Comparison of ENCODE assay signal across 19 cellular contexts in the genomic region with DNA sequence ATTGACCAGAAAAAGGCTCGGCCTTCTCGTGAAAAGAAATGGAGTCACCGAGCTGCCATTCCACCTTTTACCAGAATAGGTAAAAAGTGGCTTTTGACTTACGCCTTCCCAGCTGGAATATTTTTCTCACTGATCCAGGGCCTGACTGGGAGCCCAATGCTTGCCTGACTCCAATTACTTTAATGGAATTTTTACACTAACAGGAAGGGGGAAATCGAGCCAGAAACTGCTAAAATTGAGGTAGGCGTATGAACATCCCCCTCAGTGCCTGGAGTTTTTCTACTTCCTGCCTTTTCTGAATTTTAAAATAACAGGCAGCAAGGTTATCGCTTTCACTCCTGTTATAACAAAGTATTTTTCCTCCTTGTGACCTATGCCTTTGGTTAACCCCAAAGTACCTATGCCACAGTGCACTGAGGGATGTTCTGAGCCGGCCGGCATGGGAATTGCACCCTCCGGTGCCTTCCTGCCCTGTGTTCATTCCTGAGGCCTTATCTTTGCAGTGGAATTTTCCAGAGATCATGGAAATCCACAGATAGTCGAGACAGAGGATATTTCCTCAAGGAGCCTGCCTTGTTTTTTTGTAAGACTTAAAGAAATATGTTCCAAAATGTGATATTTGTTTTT. TPM values are rescaled to one million over a fixed set of nuclear protein-coding genes. Genes with fewer than 3 reads are reported as not detected.
A peak's percentile ranks its signal among the peaks of the same experiment; 100 is the strongest.
DNase-seq lines count a peak whose midpoint lies in the region; ATAC-seq and TF ChIP-seq lines count a peak whose summit lies in the region.
"Had no signal": no experiment of that assay in that cellular context is flagged by ENCODE, and none has a peak within 500 bp of the region (broad histone marks: within the 10 kb centered on the region; RNA-seq: fewer than 3 reads in every experiment).

No MANE protein-coding gene starts in this region.

- no peaks in the 10 kb centered on the region for H3K36me3 Mint-ChIP-seq in nephron (ENCODE audit: low read depth)
- H3K36me3 Mint-ChIP-seq: activated naive CD8-positive, alpha-beta T cell treated with anti-CD3 and anti-CD28 coated beads for 36 hours; naive B cell had no signal

- no peak for TF ChIP-seq CTCF in heart right ventricle (IDR thresholded peaks at IDR 0.05)
- no peak for TF ChIP-seq CTCF in right atrium auricular region (IDR thresholded peaks at IDR 0.05)
- no peak for TF ChIP-seq CTCF in fibroblast of pulmonary artery (IDR thresholded peaks at IDR 0.05; ENCODE audit: low read length, missing control alignments)
- TF ChIP-seq CTCF in nephron (IDR thresholded peaks at IDR 0.05; ENCODE audit: unreplicated experiment in 3 of 3) = no peak
- TF ChIP-seq CTCF in MM.1S (IDR thresholded peaks at IDR 0.05; ENCODE audit: low read length) = no peak

- H3K27me3 Mint-ChIP-seq in nephron (ENCODE audit: low read depth) = peaks cover 11% of the 10 kb centered on the region
- H3K27me3 Mint-ChIP-seq: activated naive CD8-positive, alpha-beta T cell treated with anti-CD3 and anti-CD28 coated beads for 36 hours had no signal

- ATAC-seq in heart right ventricle = peak in 5 of 8 donors; percentile 46 to 64 (median 58)
- ATAC-seq in aorta (ENCODE audit: low FRiP score) = peak; percentile 51
- no peak for ATAC-seq in GM18868 (IDR thresholded peaks at IDR 0.05; ENCODE audit: unreplicated experiment)
- ATAC-seq: foreskin keratinocyte had no signal

- H3K9me3 ChIP-seq in heart right ventricle (no peaks in the 10 kb centered on the region), right atrium auricular region (no peaks in the 10 kb centered on the region), aorta (ENCODE audit: control insufficient read depth, low read length) (no peaks in the 10 kb centered on the region), MM.1S (replicated peaks; ENCODE audit: insufficient read depth, low read length) (no peaks in the 10 kb centered on the region)

- 63 to 65% methylated on average over 11 of the region's 11 CpGs for WGBS in heart right ventricle, 2 donors
- WGBS in aorta, 2 donors = 9 to 22% methylated on average over 11 of the region's 11 CpGs

- no peaks in the 10 kb centered on the region for H3K9me2 ChIP-seq in MM.1S (replicated peaks; ENCODE audit: insufficient read depth, low read length)

- no peak overlapping the region for H3K4me2 ChIP-seq in MM.1S (ENCODE audit: low read depth, low read length)
- H3K4me2 ChIP-seq: KMS-11 had no signal

- no peak overlapping the region for H2AFZ ChIP-seq in MM.1S (ENCODE audit: low read length)
- H2AFZ ChIP-seq: GM23248 had no signal

- no peaks in the 10 kb centered on the region for H3K79me2 ChIP-seq in MM.1S (ENCODE audit: low read length)

- peaks cover 0 to 19% (median 0%) of the 10 kb centered on the region in 9 donors for H3K4me1 ChIP-seq in heart right ventricle
- H3K4me1 ChIP-seq in right atrium auricular region = peaks cover 0 to 11% of the 10 kb centered on the region in 2 donors
- H3K4me1 ChIP-seq in aorta (ENCODE audit: control insufficient read depth in 1 of 2, insufficient read depth in 2 of 2, low read length in 2 of 2) = no peaks in the 10 kb centered on the region
- H3K4me1 ChIP-seq in MM.1S (ENCODE audit: low read length) = no peaks in the 10 kb centered on the region
- H3K4me1 ChIP-seq: foreskin keratinocyte had no signal

- H3K27ac ChIP-seq in heart right ventricle (peak overlapping the region in 6 of 10 donors; percentile 6 to 62 (median 36)), right atrium auricular region (peak overlapping the region in 1 of 2 donors; percentile 53), aorta (ENCODE audit: low read depth in 1 of 2, low read length in 2 of 2) (peak overlapping the region; percentile 15 to 69), MM.1S (ENCODE audit: low read length) (no peak overlapping the region)
- H3K27ac ChIP-seq: foreskin keratinocyte, GM23248, KMS-11 had no signal

- H3F3A ChIP-seq in MM.1S (ENCODE audit: insufficient read depth, low read length) = no peaks in the 10 kb centered on the region

- peaks cover 16% of the 10 kb centered on the region for H3K4me1 Mint-ChIP-seq in nephron

- H3K27me3 ChIP-seq in heart right ventricle (no peaks in the 10 kb centered on the region), right atrium auricular region (no peaks in the 10 kb centered on the region), aorta (ENCODE audit: control insufficient read depth in 1 of 2, insufficient read depth in 2 of 2, low read length in 1 of 2) (no peaks in the 10 kb centered on the region), MM.1S (replicated peaks; ENCODE audit: insufficient read depth, low read length) (no peaks in the 10 kb centered on the region)
- H3K27me3 ChIP-seq: foreskin keratinocyte had no signal

- peak overlapping the region in 2 of 3 experiments; percentile 27 to 62 for H3K27ac Mint-ChIP-seq in nephron
- H3K27ac Mint-ChIP-seq: activated naive CD8-positive, alpha-beta T cell treated with anti-CD3 and anti-CD28 coated beads for 36 hours; endodermal cell; naive B cell; progenitor cell of endocrine pancreas had no signal

- no peak overlapping the region for H3K4me3 Mint-ChIP-seq in nephron
- H3K4me3 Mint-ChIP-seq: activated naive CD8-positive, alpha-beta T cell treated with anti-CD3 and anti-CD28 coated beads for 36 hours; endodermal cell; naive B cell had no signal

- intact Hi-C loops in heart right ventricle (cut with DNase I) = loop anchor here (1.0 to 10.0 kb wide), 12 partner anchors 79 to 569 kb away; a partner anchor contains a TSS
- intact Hi-C loops in aorta (cut with DNase I) = loop anchor here (1.0 to 5.0 kb wide), 4 partner anchors 106 to 377 kb away; no protein-coding TSS in a partner anchor

- H3K36me3 ChIP-seq in heart right ventricle (peaks cover 0 to 62% (median 0%) of the 10 kb centered on the region in 9 donors), right atrium auricular region (peaks cover 20% of the 10 kb centered on the region), aorta (ENCODE audit: control insufficient read depth in 1 of 2, insufficient read depth in 2 of 2, low read length in 1 of 2) (no peaks in the 10 kb centered on the region), MM.1S (replicated peaks; ENCODE audit: insufficient read depth, low read length) (no peaks in the 10 kb centered on the region)

- no peak overlapping the region for H3K9ac ChIP-seq in MM.1S (ENCODE audit: low read length)
- H3K9ac ChIP-seq: GM23248, KMS-11 had no signal

- DNase-seq in heart right ventricle = no peak
- DNase-seq in right atrium auricular region (ENCODE audit: low spot score) = no peak
- DNase-seq in fibroblast of pulmonary artery (ENCODE audit: low read depth) = peak; percentile 17
- no peak for DNase-seq in aorta
- no peak for DNase-seq in NCI-H1048 (lab: John Stamatoyannopoulos, UW)
- no peak for DNase-seq in MM.1S
- DNase-seq: activated CD4-positive, alpha-beta T cell treated with anti-CD3 and anti-CD28 coated beads for 48 hours; activated naive CD8-positive, alpha-beta T cell treated with anti-CD3 and anti-CD28 coated beads for 36 hours; DMS53; endodermal cell; foreskin keratinocyte; GM23248; naive B cell; NCI-H82; stimulated activated naive CD4-positive, alpha-beta T cell had no signal

- H3K4me3 ChIP-seq in heart right ventricle (no peak overlapping the region), right atrium auricular region (no peak overlapping the region), fibroblast of pulmonary artery (replicated peaks; ENCODE audit: low read depth, low read length) (no peak overlapping the region), aorta (ENCODE audit: low read length in 2 of 2) (no peak overlapping the region), MM.1S (ENCODE audit: low read length) (no peak overlapping the region)
- H3K4me3 ChIP-seq: GM23248 had no signal

- H4K20me1 ChIP-seq in MM.1S (ENCODE audit: insufficient read depth, low read length) = no peaks in the 10 kb centered on the region

- no peaks in the 10 kb centered on the region for H3K9me3 Mint-ChIP-seq in nephron
- H3K9me3 Mint-ChIP-seq: activated naive CD8-positive, alpha-beta T cell treated with anti-CD3 and anti-CD28 coated beads for 36 hours; endodermal cell; naive B cell had no signal

RNA-seq across cellular contexts. Expression of a gene that starts 18.3 kb away (rescaled TPM):
- total RNA-seq in heart right ventricle (100 to 1,000 TPM; 610 to 902 (median 663) TPM), right atrium auricular region (100 to 1,000 TPM; 437 to 813 TPM), aorta (1,000 to 10,000 TPM; 1,008 to 1,106 TPM)
- polyA plus RNA-seq in heart right ventricle (1,000 to 10,000 TPM; 2,707 to 4,595 TPM), aorta (1,000 to 10,000 TPM; 4,480 to 7,651 TPM)
